Comparison of ENCODE assay signal across 8 cellular contexts in genomic region chr2:231800493-231801091, GRCh38. TPM values are rescaled to one million over a fixed set of nuclear protein-coding genes. Genes with fewer than 3 reads are reported as not detected.
A peak's percentile ranks its signal among the peaks of the same experiment; 100 is the strongest.
DNase-seq lines count a peak whose midpoint lies in the region; ATAC-seq and TF ChIP-seq lines count a peak whose summit lies in the region.

No MANE protein-coding gene starts in this region.

- no peak overlapping the region for H3K27ac ChIP-seq in testis

- no peak for ATAC-seq in HG03280 (IDR thresholded peaks at IDR 0.05; ENCODE audit: unreplicated experiment)

- H3K36me3 ChIP-seq in testis (ENCODE audit: low read depth, missing control alignments): no peaks in the 10 kb centered on the region

- peak; percentile 75 for DNase-seq in activated effector memory CD4-positive, alpha-beta T cell treated with anti-CD3 and anti-CD28 coated beads, Interleukin-2, amount 50 U/mL, for 16 hours
- no peak for DNase-seq in activated effector memory CD4-positive, alpha-beta T cell treated with Interleukin-2 at 50 U/mL for 16 hours
- DNase-seq in NOMO-1 treated with DMSO at 0.1 percent for 48 hours (lab: John Stamatoyannopoulos, UW; ENCODE audit: unreplicated experiment): peak; percentile 45
- DNase-seq in amniotic epithelial cell (ENCODE audit: low read depth): peak; percentile 34
- peak; percentile 24 for DNase-seq in kidney glomerular epithelial cell (lab: John Stamatoyannopoulos, UW)
- peak; percentile 60 for DNase-seq in testis
- no peak for DNase-seq in mucosa of gallbladder (ENCODE audit: low spot score)

- intact Hi-C loops in testis (cut with DNase I; ENCODE audit: low total_unique reads): no loop called here

- no peak overlapping the region for H3K4me3 ChIP-seq in testis

- WGBS in testis, 2 donors: 54 to 65% methylated on average over 6 of the region's 6 CpGs

- no peaks in the 10 kb centered on the region for H3K9me3 ChIP-seq in testis

- no peak for TF ChIP-seq POLR2A in testis (IDR thresholded peaks at IDR 0.05)

- no peaks in the 10 kb centered on the region for H3K4me1 ChIP-seq in testis

- TF ChIP-seq CTCF in testis (IDR thresholded peaks at IDR 0.05): peak in 2 of 3 experiments; percentile 27 to 65

- H3K27me3 ChIP-seq in testis: no peaks in the 10 kb centered on the region

RNA-seq across cellular contexts. Expression of gene COPS7B, which starts 14.3 kb away (rescaled TPM):
- total RNA-seq in testis (10 to 100 TPM; 68.8 to 71.2 TPM), mucosa of gallbladder (36.9 TPM)
- polyA plus RNA-seq in testis (ENCODE audit: insufficient read depth, low read depth, low replicate concordance): 84.8 TPM

RNA-seq across cellular contexts. Expression of gene PDE6D, which starts 19.5 kb away (rescaled TPM):
- total RNA-seq in testis (10 to 100 TPM; 39.9 to 66.5 TPM), mucosa of gallbladder (24.4 TPM)
- 102 TPM for polyA plus RNA-seq in testis (ENCODE audit: insufficient read depth, low read depth, low replicate concordance)

Comparison
In these comparisons a context has a peak if more than half of its experiments do, and no peak if none do; other contexts are left out.
1. DNase-seq: peak in activated effector memory CD4-positive, alpha-beta T cell treated with anti-CD3 and anti-CD28 coated beads, Interleukin-2, amount 50 U/mL, for 16 hours (single experiment), NOMO-1 treated with DMSO at 0.1 percent for 48 hours (single experiment), amniotic epithelial cell (single experiment), kidney glomerular epithelial cell (single experiment) and testis (single experiment); none in activated effector memory CD4-positive, alpha-beta T cell treated with Interleukin-2 at 50 U/mL for 16 hours (single experiment) and mucosa of gallbladder (single experiment).